Comparison of ENCODE assay signal across 1 cellular context in genomic region chr6:111307275-111307858, GRCh38.
TF ChIP-seq lines count a peak whose summit lies in the region.

No MANE protein-coding gene starts in this region.

TF ChIP-seq in WTC11, 78 proteins besides CTCF, POLR2A, EP300 and RAD21 (continued from another document):
- no peak for TF ChIP-seq ZNF532 (CRISPR knock-in tag; IDR thresholded peaks at IDR 0.05; ENCODE audit: borderline replicate concordance)
- TF ChIP-seq ERG (CRISPR knock-in tag; IDR thresholded peaks at IDR 0.05): no peak
- no peak for TF ChIP-seq PRRX2 (CRISPR knock-in tag; IDR thresholded peaks at IDR 0.05)
- no peak for TF ChIP-seq TCF7 (CRISPR knock-in tag; IDR thresholded peaks at IDR 0.05; ENCODE audit: low read depth)
- no peak for TF ChIP-seq ZNF121 (CRISPR knock-in tag; IDR thresholded peaks at IDR 0.05)
- no peak for TF ChIP-seq MYBL2 (CRISPR knock-in tag; IDR thresholded peaks at IDR 0.05)
- TF ChIP-seq ATF2 (CRISPR knock-in tag; IDR thresholded peaks at IDR 0.05; ENCODE audit: borderline replicate concordance, low read depth): no peak
